ENCODE assay signal across 8 cellular contexts in genomic region chr11:85663781-85664560, GRCh38. TPM values are rescaled to one million over a fixed set of nuclear protein-coding genes. Genes with fewer than 3 reads are reported as not detected.
DNase-seq lines count a peak whose midpoint lies in the region; ATAC-seq and TF ChIP-seq lines count a peak whose summit lies in the region.

No MANE protein-coding gene starts in this region.

- peak overlapping the region; percentile 100 for H3K4me3 Mint-ChIP-seq in neural progenitor cell

- H3K27ac ChIP-seq in HUES6 (ENCODE audit: low read depth, low read length), result peak overlapping the region; percentile 98
- peak overlapping the region; percentile 95 to 98 (median 98) for H3K27ac ChIP-seq in Peyer's patch
- peak overlapping the region; percentile 96 for H3K27ac ChIP-seq in neural progenitor cell
- peak overlapping the region; percentile 96 for H3K27ac ChIP-seq in substantia nigra (ENCODE audit: low read depth, low read length, poor library complexity, severe bottlenecking)

- peak; percentile 29 to 35 for TF ChIP-seq POLR2A in Peyer's patch (IDR thresholded peaks at IDR 0.05)

- H3K27me3 ChIP-seq in HUES6 (ENCODE audit: control insufficient read depth, insufficient read depth, low read length) (no peaks in the 10 kb centered on the region), Peyer's patch (no peaks in the 10 kb centered on the region), neural progenitor cell (no peaks in the 10 kb centered on the region)

- peaks cover 57% of the 10 kb centered on the region for H4K20me1 ChIP-seq in neural progenitor cell (ENCODE audit: low read depth)

- peak overlapping the region; percentile 90 for H3K4me2 ChIP-seq in neural progenitor cell

- peaks cover 42% of the 10 kb centered on the region for H3K4me1 Mint-ChIP-seq in neural progenitor cell

- H3K4me1 ChIP-seq in HUES6 (ENCODE audit: control insufficient read depth, insufficient read depth, low read length) (peaks cover 14% of the 10 kb centered on the region), Peyer's patch (peaks cover 0 to 45% (median 6%) of the 10 kb centered on the region in 4 donors), neural progenitor cell (peaks cover 34% of the 10 kb centered on the region)

- TF ChIP-seq CTCF in Peyer's patch (IDR thresholded peaks at IDR 0.05) (peak; percentile 31 to 83 (median 62)), foreskin fibroblast (IDR thresholded peaks at IDR 0.05; ENCODE audit: low read depth, low read length) (peak; percentile 31), neural progenitor cell (IDR thresholded peaks at IDR 0.05) (peak; percentile 57)

- H3K9me3 ChIP-seq in HUES6 (ENCODE audit: control insufficient read depth, insufficient read depth, low read depth, low read length) (no peaks in the 10 kb centered on the region), Peyer's patch (no peaks in the 10 kb centered on the region), neural progenitor cell (ENCODE audit: low read depth) (no peaks in the 10 kb centered on the region)

- peaks cover 27% of the 10 kb centered on the region for H3K36me3 Mint-ChIP-seq in neural progenitor cell

- peak; percentile 77 for ATAC-seq in GM21515 (IDR thresholded peaks at IDR 0.05; ENCODE audit: unreplicated experiment)

- H3F3A ChIP-seq in neural progenitor cell (ENCODE audit: low read depth), result peaks cover 29% of the 10 kb centered on the region

- H3K27ac Mint-ChIP-seq in neural progenitor cell, result peak overlapping the region; percentile 97

- peak overlapping the region; percentile 94 for H3K9ac ChIP-seq in HUES6 (ENCODE audit: low read length)
- peak overlapping the region; percentile 99 for H3K9ac ChIP-seq in neural progenitor cell

- H3K79me2 ChIP-seq in neural progenitor cell (ENCODE audit: low read depth), result peaks cover 62% of the 10 kb centered on the region

- H3K36me3 ChIP-seq in HUES6 (ENCODE audit: control insufficient read depth, insufficient read depth, low read length) (peaks cover 46% of the 10 kb centered on the region), Peyer's patch (peaks cover 0 to 11% (median 0%) of the 10 kb centered on the region in 3 donors), neural progenitor cell (peaks cover 32% of the 10 kb centered on the region)

- H2AFZ ChIP-seq in neural progenitor cell (replicated peaks), result peak overlapping the region; percentile 97

- DNase-seq in DMS79 treated with DMSO at 0.1 percent for 48 hours (lab: John Stamatoyannopoulos, UW), result peak; percentile 67
- DNase-seq in Peyer's patch, result peak; percentile 82 to 95 (median 90)
- peak; percentile 84 for DNase-seq in activated T-helper 9 cell treated with anti-CD3 and anti-CD28 coated beads, Interleukin-2, amount 50 U/mL, for 16 hours (ENCODE audit: low read depth)
- peak; percentile 57 to 81 for DNase-seq in foreskin fibroblast
- peak; percentile 92 for DNase-seq in neural progenitor cell (ENCODE audit: low spot score)
- DNase-seq in substantia nigra (lab: John Stamatoyannopoulos, UW), result peak in 48 of 49 donors; percentile 13 to 82 (median 67)

- H3K4me3 ChIP-seq in HUES6 (ENCODE audit: low read depth, low read length) (peak overlapping the region; percentile 93), Peyer's patch (peak overlapping the region; percentile 69 to 88 (median 81)), foreskin fibroblast (ENCODE audit: low read depth in 1 of 2, low read length in 2 of 2) (peak overlapping the region; percentile 83 to 88), neural progenitor cell (peak overlapping the region; percentile 97)

- H3K9me3 Mint-ChIP-seq in neural progenitor cell, result no peaks in the 10 kb centered on the region

- peaks cover 3% of the 10 kb centered on the region for H3K27me3 Mint-ChIP-seq in neural progenitor cell (ENCODE audit: insufficient read depth, low read depth)

RNA-seq across cellular contexts. Expression of gene CREBZF, which starts 1.0 kb away (rescaled TPM):
- total RNA-seq in Peyer's patch (100 to 1,000 TPM in 1 of 4 donors, 10 to 100 TPM in 3; 63.2 to 162 (median 90.5) TPM), neural progenitor cell (ENCODE audit: low replicate concordance) (109 and 113 TPM in 2 replicates)

RNA-seq across cellular contexts. Expression of gene TMEM126A, which starts 16.2 kb away (rescaled TPM):
- total RNA-seq in Peyer's patch (10 to 100 TPM in 3 of 4 donors, not detected in 1; 10.3 to 21.7 (median 13.8) TPM), neural progenitor cell (ENCODE audit: low replicate concordance) (32.6 and 47.9 TPM in 2 replicates)

RNA-seq across cellular contexts. Expression of gene CCDC89, which starts 22.0 kb away (rescaled TPM):
- total RNA-seq in Peyer's patch (10 to 100 TPM in 1 of 4 donors, 1 to 10 TPM in 3; 2.5 to 14.0 (median 7.7) TPM), neural progenitor cell (ENCODE audit: low replicate concordance) (0.31 TPM in 1 of 2 replicates, not detected in the other)

RNA-seq across cellular contexts. Expression of gene TMEM126B, which starts 35.6 kb away (rescaled TPM):
- total RNA-seq in Peyer's patch (10 to 100 TPM; 26.9 to 52.8 (median 39.9) TPM), neural progenitor cell (ENCODE audit: low replicate concordance) (73.5 and 110 TPM in 2 replicates)

RNA-seq across cellular contexts. Expression of gene DLG2, which starts 36.8 kb away (rescaled TPM):
- total RNA-seq in Peyer's patch (1 to 10 TPM in 3 of 4 donors, under 1 TPM in 1; 0.18 to 8.3 (median 2.5) TPM), neural progenitor cell (ENCODE audit: low replicate concordance) (7.5 and 8.1 TPM in 2 replicates)

Comparison
In these comparisons a context has a peak if more than half of its experiments do, and no peak if none do; other contexts are left out.
1. Peak in every context shown above with its lines: DNase-seq, ATAC-seq, H3K4me3 ChIP-seq and H3K27ac ChIP-seq.